16 cellular contexts compared by ENCODE assay signal in genomic region chr7:69728299-69728698, GRCh38.
"Had no signal": no experiment of that assay in that cellular context is flagged by ENCODE, and none has a peak within 500 bp of the region (broad histone marks: within the 10 kb centered on the region; RNA-seq: fewer than 3 reads in every experiment).

No MANE protein-coding gene starts in this region.

- H3K4me1 Mint-ChIP-seq: naive thymus-derived CD8-positive, alpha-beta T cell had no signal

- H3K4me3 ChIP-seq: lung, mucosa of descending colon, skin epidermis, stomach, tibial artery, uterus had no signal

- ATAC-seq: activated CD8-positive, alpha-beta T cell treated with anti-CD3 and anti-CD28 coated beads for 36 hours; activated T-cell treated with anti-CD3 and anti-CD28 coated beads, Interleukin-2, amount 50 U/mL, for 72 hours; effector memory CD8-positive, alpha-beta T cell; left cardiac atrium; mucosa of descending colon; naive thymus-derived CD8-positive, alpha-beta T cell had no signal

- H3K36me3 ChIP-seq: stomach, tibial artery, uterus had no signal

- H3K9me3 ChIP-seq: mucosa of descending colon, stomach, tibial artery, uterus had no signal

- H3K4me1 ChIP-seq: tibial artery, uterus had no signal

- DNase-seq: activated CD8-positive, alpha-beta memory T cell treated with anti-CD3 and anti-CD28 coated beads, Interleukin-2, amount 50 U/mL, for 4 hours; activated CD8-positive, alpha-beta T cell treated with anti-CD3 and anti-CD28 coated beads for 36 hours; activated T-cell treated with anti-CD3 and anti-CD28 coated beads, Interleukin-2, amount 50 U/mL, for 72 hours; cortex of kidney; effector memory CD8-positive, alpha-beta T cell; left cardiac atrium; mucosa of descending colon; naive thymus-derived CD8-positive, alpha-beta T cell; stimulated activated CD4-positive, alpha-beta T cell treated with anti-CD3 and anti-CD28 coated beads, Interleukin-4, amount 100 ng/mL, for 4 hours; stomach; T-helper 1 cell; tibial artery; uterus had no signal

- H3K27ac Mint-ChIP-seq: activated CD8-positive, alpha-beta T cell treated with anti-CD3 and anti-CD28 coated beads for 36 hours; activated T-cell treated with anti-CD3 and anti-CD28 coated beads, Interleukin-2, amount 50 U/mL, for 72 hours; effector memory CD8-positive, alpha-beta T cell; naive thymus-derived CD8-positive, alpha-beta T cell had no signal

- H3K27me3 ChIP-seq: stomach, uterus had no signal

- H3K27ac ChIP-seq: skin epidermis, stomach, tibial artery, uterus, VCaP had no signal

- H3K36me3 Mint-ChIP-seq: naive thymus-derived CD8-positive, alpha-beta T cell had no signal

- H3K4me3 Mint-ChIP-seq: activated CD8-positive, alpha-beta T cell treated with anti-CD3 and anti-CD28 coated beads for 36 hours; activated T-cell treated with anti-CD3 and anti-CD28 coated beads, Interleukin-2, amount 50 U/mL, for 72 hours; effector memory CD8-positive, alpha-beta T cell; naive thymus-derived CD8-positive, alpha-beta T cell had no signal

- H3K9me3 Mint-ChIP-seq: activated CD8-positive, alpha-beta T cell treated with anti-CD3 and anti-CD28 coated beads for 36 hours; effector memory CD8-positive, alpha-beta T cell had no signal
